In genomic region chr3:30269751-30270445, GRCh38 we compare ENCODE assay signal across 13 cellular contexts.
DNase-seq lines count a peak whose midpoint lies in the region; ATAC-seq and TF ChIP-seq lines count a peak whose summit lies in the region.
"Had no signal": no experiment of that assay in that cellular context is flagged by ENCODE, and none has a peak within 500 bp of the region (broad histone marks: within the 10 kb centered on the region; RNA-seq: fewer than 3 reads in every experiment).

No MANE protein-coding gene starts in this region.

- no peaks in the 10 kb centered on the region for H3K9me2 ChIP-seq in OCI-LY7 (ENCODE audit: insufficient read depth, low read length)

- no peak overlapping the region for H2AFZ ChIP-seq in OCI-LY7 (ENCODE audit: low read length)

- H3K4me3 Mint-ChIP-seq in glutamatergic neuron (ENCODE audit: unreplicated experiment) = no peak overlapping the region

- no TSS peak for BruUV-seq in OCI-LY7 (replicated peaks; lab: Mats Ljungman, UMichigan)

- H3K27me3 Mint-ChIP-seq in glutamatergic neuron (ENCODE audit: unreplicated experiment) = no peaks in the 10 kb centered on the region

- peak overlapping the region; percentile 9; the same call in 1 of the 2 replicates for H3K4me2 ChIP-seq in OCI-LY7 (ENCODE audit: low read length)

- intact Hi-C loops in OCI-LY7 (cut with micrococcal nuclease; ENCODE audit: unreplicated experiment) (no loop called here), sciatic nerve (cut with DNase I) (no loop called here)

- no peaks in the 10 kb centered on the region for H4K20me1 ChIP-seq in OCI-LY7 (ENCODE audit: insufficient read depth, low read length)

- CTCF ChIA-PET in OCI-LY7 (lab: Charles Lee; ENCODE audit: unreplicated experiment) = no interaction called here

- peaks cover 7% of the 10 kb centered on the region for H3K4me1 ChIP-seq in OCI-LY7 (ENCODE audit: insufficient read depth, low read length, poor library complexity, severe bottlenecking)
- H3K4me1 ChIP-seq: breast epithelium had no signal

- H3K4me1 Mint-ChIP-seq in glutamatergic neuron (ENCODE audit: low read depth, unreplicated experiment) = no peaks in the 10 kb centered on the region

- DNase-seq in OCI-LY7 (ENCODE audit: low spot score) (peak; percentile 32), sciatic nerve (ENCODE audit: low spot score) (no peak), NCI-H2081 treated with DMSO at 0.1 percent for 48 hours (lab: John Stamatoyannopoulos, UW) (no peak), D341Med (ENCODE audit: low spot score) (no peak), amniotic stem cell (lab: John Stamatoyannopoulos, UW) (no peak), glutamatergic neuron (no peak)
- DNase-seq: DMS 273 treated with DMSO at 0.1 percent for 48 hours, posterior cingulate gyrus, tibial artery had no signal

- H3K27ac Mint-ChIP-seq in glutamatergic neuron (ENCODE audit: unreplicated experiment) = no peak overlapping the region

- POLR2A ChIA-PET in OCI-LY7 (lab: Charles Lee) = no interaction called here

- peak; percentile 79 for ATAC-seq in GM18868 (IDR thresholded peaks at IDR 0.05; ENCODE audit: unreplicated experiment)
- ATAC-seq in HG03039 (IDR thresholded peaks at IDR 0.05; ENCODE audit: unreplicated experiment) = peak; percentile 46
- peak; percentile 52 for ATAC-seq in sciatic nerve
- ATAC-seq: left lobe of liver had no signal

- TF ChIP-seq CTCF in OCI-LY7 (conservative IDR thresholded peaks at IDR 0.05; ENCODE audit: low read length) (no peak), glutamatergic neuron (IDR thresholded peaks at IDR 0.05; ENCODE audit: partially characterized antibody, unreplicated experiment) (no peak)

- H3K4me3 ChIP-seq in OCI-LY7 (ENCODE audit: low read depth, low read length, poor library complexity, severe bottlenecking) = no peak overlapping the region
- H3K4me3 ChIP-seq: breast epithelium, tibial artery had no signal

- no peaks in the 10 kb centered on the region for H3K9me3 ChIP-seq in OCI-LY7 (ENCODE audit: low read length)
- H3K9me3 ChIP-seq: breast epithelium, tibial artery had no signal

- peaks cover 1% of the 10 kb centered on the region for H3K9me3 Mint-ChIP-seq in glutamatergic neuron (ENCODE audit: unreplicated experiment)

- H3K36me3 ChIP-seq in OCI-LY7 (ENCODE audit: insufficient read depth, low read length) = no peaks in the 10 kb centered on the region
- H3K36me3 ChIP-seq: breast epithelium, tibial artery had no signal

- H3K79me2 ChIP-seq in OCI-LY7 (ENCODE audit: insufficient read depth, low read depth, low read length) = no peaks in the 10 kb centered on the region

- H3K27ac ChIP-seq in OCI-LY7 (ENCODE audit: low read depth, low read length, poor library complexity, severe bottlenecking) = no peak overlapping the region
- H3K27ac ChIP-seq: breast epithelium, tibial artery had no signal

- H3K36me3 Mint-ChIP-seq in glutamatergic neuron (ENCODE audit: unreplicated experiment) = peaks cover 4% of the 10 kb centered on the region
